Comparison of ENCODE assay signal across 1 cellular context in genomic region chr19:56317749-56318148, GRCh38.
TF ChIP-seq lines count a peak whose summit lies in the region.

No MANE protein-coding gene starts in this region.

TF ChIP-seq in H1, 55 proteins besides CTCF, POLR2A, EP300 and RAD21:
- no peak for TF ChIP-seq EZH2 (IDR thresholded peaks at IDR 0.05; ENCODE audit: low read depth, low read length, severe bottlenecking)
TF ChIP-seq in H1: peak in this region for 0.
